In genomic region chr7:15707570-15707969, GRCh38 we compare ENCODE assay signal across 22 cellular contexts. TPM values are rescaled to one million over a fixed set of nuclear protein-coding genes. Genes with fewer than 3 reads are reported as not detected.
DNase-seq lines count a peak whose midpoint lies in the region; ATAC-seq, FAIRE-seq and TF ChIP-seq lines count a peak whose summit lies in the region.
"Had no signal": no experiment of that assay in that cellular context is flagged by ENCODE, and none has a peak within 500 bp of the region (broad histone marks: within the 10 kb centered on the region; RNA-seq: fewer than 3 reads in every experiment).

No MANE protein-coding gene starts in this region.

- peak overlapping the region; percentile 65 for H3K27ac ChIP-seq in endothelial cell of umbilical vein (ENCODE audit: insufficient read depth, low read depth, low read length)
- H3K27ac ChIP-seq: A549, C4-2B, GM23248, HL-60 had no signal

- peaks cover 36% of the 10 kb centered on the region for H3K4me1 ChIP-seq in endothelial cell of umbilical vein (ENCODE audit: control insufficient read depth, extremely low read depth, insufficient read depth, low read length)
- H3K4me1 ChIP-seq: A549 had no signal

- dilution Hi-C loops in endothelial cell of umbilical vein (cut with MboI; ENCODE audit: extremely low pct_ligation_motif_present, low sequenced_read_pairs) = loop anchor here (25.0 kb wide), 2 partner anchors 145 to 395 kb away; partner anchors contain the start of gene AGMO

- H3K4me2 ChIP-seq in endothelial cell of umbilical vein (ENCODE audit: insufficient read depth, low read length) = peak overlapping the region; percentile 54
- H3K4me2 ChIP-seq: A549 had no signal

- H3K9me3 Mint-ChIP-seq in activated T-cell treated with anti-CD3 and anti-CD28 coated beads, Interleukin-2, amount 50 U/mL, for 4 hours = peaks cover 4% of the 10 kb centered on the region
- H3K9me3 Mint-ChIP-seq: HFFc6 had no signal

- H3K9me1 ChIP-seq in endothelial cell of umbilical vein (replicated peaks; ENCODE audit: control insufficient read depth, extremely low read depth, insufficient read depth, low read length) = no peaks in the 10 kb centered on the region

- no peak overlapping the region for H3K9ac ChIP-seq in endothelial cell of umbilical vein (replicated peaks; ENCODE audit: extremely low read depth, insufficient read depth, low read length)
- H3K9ac ChIP-seq: GM23248 had no signal

- no peak overlapping the region for H2AFZ ChIP-seq in endothelial cell of umbilical vein (ENCODE audit: low read depth, low read length)
- H2AFZ ChIP-seq: GM23248 had no signal

- no peaks in the 10 kb centered on the region for H3K79me2 ChIP-seq in endothelial cell of umbilical vein (ENCODE audit: control insufficient read depth, insufficient read depth, low read length)

- no TSS peak for BruUV-seq in endothelial cell of umbilical vein (replicated peaks; lab: Mats Ljungman, UMichigan)

- DNase-seq in H54 (ENCODE audit: insufficient read length, low spot score) (no peak), RCC 7860 (ENCODE audit: low spot score) (no peak), endothelial cell of umbilical vein (ENCODE audit: low read depth, low spot score) (peak; percentile 69), HEK293T (ENCODE audit: extremely low spot score) (no peak), COLO829 (ENCODE audit: low spot score) (no peak)
- DNase-seq in activated T-cell treated with anti-CD3 and anti-CD28 coated beads, Interleukin-2, amount 50 U/mL, for 4 hours = no peak
- DNase-seq: AML-193; Calu3; CD4-positive, alpha-beta T cell; DMS53; DND-41; EL; GM23248; HCEC 1CT; HFFc6 had no signal

- H3K4me3 Mint-ChIP-seq in activated T-cell treated with anti-CD3 and anti-CD28 coated beads, Interleukin-2, amount 50 U/mL, for 4 hours = no peak overlapping the region
- H3K4me3 Mint-ChIP-seq: CD4-positive, alpha-beta T cell; HFFc6 had no signal

- H3K4me3 ChIP-seq in endothelial cell of umbilical vein (replicated peaks in 1 of 3; ENCODE audit: insufficient read depth in 1 of 3, low read depth in 1 of 3, low read length in 3 of 3) = no peak overlapping the region
- H3K4me3 ChIP-seq: A549, GM12878, GM23248 had no signal

- H3K36me3 Mint-ChIP-seq in activated T-cell treated with anti-CD3 and anti-CD28 coated beads, Interleukin-2, amount 50 U/mL, for 4 hours (ENCODE audit: insufficient read depth) = no peaks in the 10 kb centered on the region

- ATAC-seq in activated T-cell treated with anti-CD3 and anti-CD28 coated beads, Interleukin-2, amount 50 U/mL, for 4 hours = no peak
- ATAC-seq: A549, GM12878 had no signal

- H3K27me3 Mint-ChIP-seq in activated T-cell treated with anti-CD3 and anti-CD28 coated beads, Interleukin-2, amount 50 U/mL, for 4 hours (ENCODE audit: low read depth) = no peaks in the 10 kb centered on the region
- H3K27me3 Mint-ChIP-seq: CD4-positive, alpha-beta T cell had no signal

- TF ChIP-seq POLR2A in H54 (IDR thresholded peaks at IDR 0.05; ENCODE audit: low read depth, low read length) = no peak
- no peak for TF ChIP-seq POLR2A in endothelial cell of umbilical vein (IDR thresholded peaks at IDR 0.05; ENCODE audit: low read depth, low read length)

- intact Hi-C loops in endothelial cell of umbilical vein (cut with micrococcal nuclease) = no loop called here

- H3K27me3 ChIP-seq in endothelial cell of umbilical vein (ENCODE audit: control insufficient read depth in 2 of 2, insufficient read depth in 2 of 2, low read length in 2 of 2) = no peaks in the 10 kb centered on the region

- no peaks in the 10 kb centered on the region for H4K20me1 ChIP-seq in endothelial cell of umbilical vein (replicated peaks; ENCODE audit: control insufficient read depth, extremely low read depth, insufficient read depth, low read length)

- H3K36me3 ChIP-seq in endothelial cell of umbilical vein (ENCODE audit: control insufficient read depth in 2 of 2, extremely low read depth in 1 of 2, insufficient read depth in 2 of 2, low read length in 2 of 2) = no peaks in the 10 kb centered on the region

- FAIRE-seq in H54 (lab: Jason Lieb, UNC) = peak; percentile 67
- FAIRE-seq in RCC 7860 (lab: Jason Lieb, UNC) = peak; percentile 57
- peak; percentile 77 for FAIRE-seq in endothelial cell of umbilical vein (lab: Jason Lieb, UNC)
- FAIRE-seq: A549, GM12878 had no signal

- CTCF ChIA-PET in endothelial cell of umbilical vein (lab: Charles Lee) = interaction anchor here (0.7 to 4.9 kb wide), 7 partner anchors 12 to 390 kb away, joined by 3 to 41 read pairs (median 3); no protein-coding TSS in a partner anchor
- CTCF ChIA-PET in HEK293T (lab: Yijun Ruan, JAX) = no interaction called here

- no peak for TF ChIP-seq CTCF in endothelial cell of umbilical vein (IDR thresholded peaks at IDR 0.05; ENCODE audit: extremely low read depth in 1 of 2, insufficient read depth in 1 of 2, low read depth in 1 of 2, low read length in 2 of 2)

- POLR2A ChIA-PET in endothelial cell of umbilical vein (lab: Charles Lee) (no interaction called here), HEK293T (lab: Yijun Ruan, JAX) (no interaction called here)

- H3K9me3 ChIP-seq in endothelial cell of umbilical vein (replicated peaks; ENCODE audit: control insufficient read depth, insufficient read depth, low read length) = no peaks in the 10 kb centered on the region
- H3K9me3 ChIP-seq: A549 had no signal

- H3K4me1 Mint-ChIP-seq in activated T-cell treated with anti-CD3 and anti-CD28 coated beads, Interleukin-2, amount 50 U/mL, for 4 hours (ENCODE audit: low read depth) = no peaks in the 10 kb centered on the region

TF ChIP-seq in endothelial cell of umbilical vein, 7 proteins besides CTCF, POLR2A, EP300 and RAD21:
- peak; percentile 59 for TF ChIP-seq JUN (IDR thresholded peaks at IDR 0.05; ENCODE audit: borderline replicate concordance, insufficient read depth, insufficient read length, low read depth)
- no peak for TF ChIP-seq EZH2 (IDR thresholded peaks at IDR 0.05; ENCODE audit: borderline replicate concordance, low read depth, low read length, severe bottlenecking)
- no peak for TF ChIP-seq MAX (IDR thresholded peaks at IDR 0.05; ENCODE audit: insufficient read depth, insufficient read length)
- TF ChIP-seq MYC (IDR thresholded peaks at IDR 0.05; ENCODE audit: low read depth, low read length) = no peak
- TF ChIP-seq GATA2 (IDR thresholded peaks at IDR 0.05; ENCODE audit: insufficient read depth, insufficient read length, low read depth, low read length) = peak; percentile 49
- TF ChIP-seq FOS (IDR thresholded peaks at IDR 0.05; ENCODE audit: borderline replicate concordance, insufficient read depth, low read length) = peak; percentile 63
- TF ChIP-seq POLR2AphosphoS5 (IDR thresholded peaks at IDR 0.05; ENCODE audit: insufficient read depth, low read depth, low read length) = no peak

TF ChIP-seq in HEK293T, 16 proteins besides CTCF, POLR2A, EP300 and RAD21:
- TF ChIP-seq FOXA1 (IDR thresholded peaks at IDR 0.05) = no peak
- TF ChIP-seq ARNT (IDR thresholded peaks at IDR 0.05) = no peak
- TF ChIP-seq HDGF (IDR thresholded peaks at IDR 0.05; ENCODE audit: borderline replicate concordance) = no peak
- no peak for TF ChIP-seq FOXM1 (IDR thresholded peaks at IDR 0.05; ENCODE audit: borderline replicate concordance)
- no peak for TF ChIP-seq SUZ12 (IDR thresholded peaks at IDR 0.05)
- no peak for TF ChIP-seq BHLHE40 (IDR thresholded peaks at IDR 0.05; ENCODE audit: borderline replicate concordance)

RNA-seq across cellular contexts. Expression of gene MEOX2, which starts 21.1 kb away (rescaled TPM):
- 45.1 and 47.8 TPM in 2 replicates for total RNA-seq in endothelial cell of umbilical vein
- 10.2 and 11.6 TPM in 2 replicates for polyA plus RNA-seq in endothelial cell of umbilical vein
- polyA plus RNA-seq in endothelial cell of umbilical vein (2011; cell fraction: cytosol; rRNA removed) = 10.6 and 11.0 TPM in 2 replicates
- 12.7 and 13.2 TPM in 2 replicates for polyA plus RNA-seq in endothelial cell of umbilical vein (2011; cell fraction: nucleus; rRNA removed)
- polyA plus RNA-seq in endothelial cell of umbilical vein (2012) = 10.5 and 17.2 TPM in 2 replicates
- polyA minus RNA-seq in endothelial cell of umbilical vein = 11.3 and 11.4 TPM in 2 replicates
- not detected for polyA minus RNA-seq in endothelial cell of umbilical vein (2011; cell fraction: cytosol; rRNA and poly(A)+ RNA removed)
- 21.7 and 30.8 TPM in 2 replicates for polyA minus RNA-seq in endothelial cell of umbilical vein (2011; cell fraction: nucleus; rRNA and poly(A)+ RNA removed)
- not detected for total RNA-seq in activated T-cell treated with anti-CD3 and anti-CD28 coated beads, Interleukin-2, amount 50 U/mL, for 4 hours
- total RNA-seq: CD4-positive, alpha-beta T cell; G401; GM12878; GM23248; HFFc6; HT1080 had no signal
- polyA plus RNA-seq: A549, BJ, GM12878, GM23248 had no signal

Comparison
In these comparisons a context has a peak if more than half of its experiments do, and no peak if none do; other contexts are left out.
1. RNA of gene MEOX2, which starts 21.1 kb away (total RNA-seq): 45.1 to 47.8 TPM in endothelial cell of umbilical vein; not detected in activated T-cell treated with anti-CD3 and anti-CD28 coated beads, Interleukin-2, amount 50 U/mL, for 4 hours; every median in the first group is over 10 times any median in the second.